Comparison of ENCODE assay signal across 1 cellular context in genomic region chr22:30214703-30215405, GRCh38.
TF ChIP-seq lines count a peak whose summit lies in the region.

No MANE protein-coding gene starts in this region.

TF ChIP-seq in IMR-90, 13 proteins besides CTCF, POLR2A, EP300 and RAD21:
- TF ChIP-seq RCOR1 (IDR thresholded peaks at IDR 0.05; ENCODE audit: insufficient replicate concordance, low read length), result no peak
- TF ChIP-seq, protein P1, sequence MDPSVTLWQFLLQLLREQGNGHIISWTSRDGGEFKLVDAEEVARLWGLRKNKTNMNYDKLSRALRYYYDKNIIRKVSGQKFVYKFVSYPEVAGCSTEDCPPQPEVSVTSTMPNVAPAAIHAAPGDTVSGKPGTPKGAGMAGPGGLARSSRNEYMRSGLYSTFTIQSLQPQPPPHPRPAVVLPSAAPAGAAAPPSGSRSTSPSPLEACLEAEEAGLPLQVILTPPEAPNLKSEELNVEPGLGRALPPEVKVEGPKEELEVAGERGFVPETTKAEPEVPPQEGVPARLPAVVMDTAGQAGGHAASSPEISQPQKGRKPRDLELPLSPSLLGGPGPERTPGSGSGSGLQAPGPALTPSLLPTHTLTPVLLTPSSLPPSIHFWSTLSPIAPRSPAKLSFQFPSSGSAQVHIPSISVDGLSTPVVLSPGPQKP (IDR thresholded peaks at IDR 0.05; ENCODE audit: borderline replicate concordance, low read depth, low read length), result no peak
- no peak for TF ChIP-seq RFX5 (IDR thresholded peaks at IDR 0.05; ENCODE audit: low read depth, low read length)
- no peak for TF ChIP-seq NFE2L2 (IDR thresholded peaks at IDR 0.05; ENCODE audit: low read depth, low read length)
- TF ChIP-seq MXI1 (IDR thresholded peaks at IDR 0.05; ENCODE audit: borderline replicate concordance, low read depth, low read length), result no peak
- no peak for TF ChIP-seq USF2 (IDR thresholded peaks at IDR 0.05; ENCODE audit: low read depth, low read length)
- TF ChIP-seq SMC3 (IDR thresholded peaks at IDR 0.05; ENCODE audit: low read depth, low read length), result no peak
- TF ChIP-seq MAZ (IDR thresholded peaks at IDR 0.05; ENCODE audit: borderline replicate concordance, low read depth, low read length), result no peak
- no peak for TF ChIP-seq FOS (IDR thresholded peaks at IDR 0.05; ENCODE audit: low read depth, low read length)
- no peak for TF ChIP-seq CHD1 (IDR thresholded peaks at IDR 0.05; ENCODE audit: low read depth, low read length)
- TF ChIP-seq BHLHE40 (IDR thresholded peaks at IDR 0.05; ENCODE audit: low read depth, low read length), result no peak
